In the genomic region with DNA sequence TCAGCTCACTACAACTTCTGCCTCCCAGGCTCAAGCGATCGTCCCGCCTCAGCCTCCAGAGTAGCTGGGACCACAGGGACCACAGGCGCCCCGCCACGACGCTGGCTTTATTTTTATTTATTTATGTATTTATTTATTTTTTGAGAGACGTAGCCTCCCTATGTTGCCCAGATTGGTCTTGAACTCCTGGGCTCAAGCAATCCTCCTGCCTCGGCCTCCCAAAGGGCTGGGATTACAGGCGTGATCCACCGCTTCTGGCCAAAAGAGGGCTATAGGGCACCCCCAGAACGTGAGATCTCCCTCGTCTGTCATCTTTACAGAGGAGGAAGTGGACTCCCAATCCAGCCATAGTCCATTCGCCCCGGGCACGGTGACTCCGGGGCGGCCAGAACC, we compare ENCODE assay signal across 8 cellular contexts.
DNase-seq lines count a peak whose midpoint lies in the region; ATAC-seq, FAIRE-seq and TF ChIP-seq lines count a peak whose summit lies in the region.
"Not testable (repeated sequence)": the region's sequence is repeated elsewhere in the genome, so short reads cannot be mapped to it uniquely, and the experiment has no call there.

No MANE protein-coding gene starts in this region.

- not testable (repeated sequence) for FAIRE-seq in bronchial epithelial cell (lab: Jason Lieb, UNC)

- WGBS in mesodermal cell (ENCODE audit: insufficient coverage in 2 of 2), 2 experiments: 52% methylated on average over 2 of the region's 18 CpGs; no CpG with 5 or more reads in 1 of the 2 experiments
- WGBS in urinary bladder: 40% methylated on average over 16 of the region's 18 CpGs

- H3K4me3 Mint-ChIP-seq in activated CD8-positive, alpha-beta T cell treated with anti-CD3 and anti-CD28 coated beads for 36 hours: peak overlapping the region; percentile 96

- POLR2A ChIA-PET in activated CD8-positive, alpha-beta T cell treated with anti-CD3 and anti-CD28 coated beads for 36 hours (lab: Charles Lee): not testable (repeated sequence)

- TF ChIP-seq CTCF in GM06990 (IDR thresholded peaks at IDR 0.05; ENCODE audit: insufficient read depth, low read length, poor library complexity, severe bottlenecking); NB4 (IDR thresholded peaks at IDR 0.05; ENCODE audit: low read depth, low read length); activated CD8-positive, alpha-beta T cell treated with anti-CD3 and anti-CD28 coated beads for 36 hours (IDR thresholded peaks at IDR 0.05); bronchial epithelial cell (IDR thresholded peaks at IDR 0.05; ENCODE audit: insufficient read depth, low read length, severe bottlenecking); foreskin fibroblast (IDR thresholded peaks at IDR 0.05; ENCODE audit: low read depth, low read length): not testable (repeated sequence)

- not testable (repeated sequence) for H3K9me3 ChIP-seq in mesodermal cell (ENCODE audit: control insufficient read depth, low read length)

- CTCF ChIA-PET in activated CD8-positive, alpha-beta T cell treated with anti-CD3 and anti-CD28 coated beads for 36 hours (lab: Charles Lee): not testable (repeated sequence)

- H3K4me1 Mint-ChIP-seq in activated CD8-positive, alpha-beta T cell treated with anti-CD3 and anti-CD28 coated beads for 36 hours (ENCODE audit: low read depth): not testable (repeated sequence)

- not testable (repeated sequence) for H3K36me3 ChIP-seq in GM06990 (ENCODE audit: control insufficient read depth, insufficient read depth, low read length); bronchial epithelial cell (ENCODE audit: control insufficient read depth, insufficient read depth, low read length); mesodermal cell (ENCODE audit: control insufficient read depth, insufficient read depth, low read length); urinary bladder (ENCODE audit: insufficient read depth)

- not testable (repeated sequence) for H3K27ac Mint-ChIP-seq in activated CD8-positive, alpha-beta T cell treated with anti-CD3 and anti-CD28 coated beads for 36 hours

- H3K27me3 ChIP-seq in GM06990 (replicated peaks; ENCODE audit: control insufficient read depth, insufficient read depth, low read length); bronchial epithelial cell (ENCODE audit: control insufficient read depth, insufficient read depth, low read length): not testable (repeated sequence)

- peak; percentile 21 for ATAC-seq in activated CD8-positive, alpha-beta T cell treated with anti-CD3 and anti-CD28 coated beads for 36 hours
- ATAC-seq in sciatic nerve: peak; percentile 5

- H3K4me3 ChIP-seq in GM06990 (replicated peaks; ENCODE audit: low read depth, low read length) (peak overlapping the region; percentile 40), NB4 (ENCODE audit: low read depth, low read length) (peak overlapping the region; percentile 48), bronchial epithelial cell (ENCODE audit: low read depth, low read length) (peak overlapping the region; percentile 29), foreskin fibroblast (ENCODE audit: low read depth in 1 of 2, low read length in 2 of 2) (peak overlapping the region; percentile 53 to 67), mesodermal cell (ENCODE audit: extremely low read depth, insufficient read depth, low read length, poor library complexity, severe bottlenecking) (peak overlapping the region; percentile 59)
- not testable (repeated sequence) for H3K4me3 ChIP-seq in urinary bladder (ENCODE audit: low read depth, low read length)

- not testable (repeated sequence) for H3K36me3 Mint-ChIP-seq in activated CD8-positive, alpha-beta T cell treated with anti-CD3 and anti-CD28 coated beads for 36 hours (ENCODE audit: low read depth)

- not testable (repeated sequence) for H3K4me1 ChIP-seq in mesodermal cell (ENCODE audit: control insufficient read depth, insufficient read depth, low read length, poor library complexity, severe bottlenecking); urinary bladder (ENCODE audit: insufficient read depth)

- not testable (repeated sequence) for H3K27ac ChIP-seq in mesodermal cell (ENCODE audit: low read depth, low read length, severe bottlenecking)
- peak overlapping the region; percentile 10 for H3K27ac ChIP-seq in urinary bladder (ENCODE audit: low read depth)

- not testable (repeated sequence) for TF ChIP-seq POLR2A in NB4 (IDR thresholded peaks at IDR 0.05; ENCODE audit: extremely low read depth, insufficient read length)

- intact Hi-C loops in activated CD8-positive, alpha-beta T cell treated with anti-CD3 and anti-CD28 coated beads for 36 hours (cut with micrococcal nuclease); sciatic nerve (cut with DNase I): not testable (repeated sequence)

- H3K27me3 Mint-ChIP-seq in activated CD8-positive, alpha-beta T cell treated with anti-CD3 and anti-CD28 coated beads for 36 hours: not testable (repeated sequence)

- not testable (repeated sequence) for H3K9me3 Mint-ChIP-seq in activated CD8-positive, alpha-beta T cell treated with anti-CD3 and anti-CD28 coated beads for 36 hours

- DNase-seq in GM06990 (ENCODE audit: extremely low read depth, insufficient read length); activated CD8-positive, alpha-beta T cell treated with anti-CD3 and anti-CD28 coated beads for 36 hours; bronchial epithelial cell (ENCODE audit: low read depth); foreskin fibroblast; sciatic nerve (ENCODE audit: low spot score): not testable (repeated sequence)
- DNase-seq in NB4 (ENCODE audit: low read depth): peak; percentile 6
